Comparison of ENCODE assay signal across 11 cellular contexts in genomic region chr1:115679141-115679611, GRCh38. TPM values are rescaled to one million over a fixed set of nuclear protein-coding genes. Genes with fewer than 3 reads are reported as not detected.
DNase-seq lines count a peak whose midpoint lies in the region; ATAC-seq and TF ChIP-seq lines count a peak whose summit lies in the region.
"Had no signal": no experiment of that assay in that cellular context is flagged by ENCODE, and none has a peak within 500 bp of the region (broad histone marks: within the 10 kb centered on the region; RNA-seq: fewer than 3 reads in every experiment).

No MANE protein-coding gene starts in this region.

- H3K36me3 ChIP-seq in body of pancreas (replicated peaks in 1 of 2; ENCODE audit: insufficient read depth in 1 of 2, low read depth in 2 of 2) (no peaks in the 10 kb centered on the region), transverse colon (no peaks in the 10 kb centered on the region)

- no peak overlapping the region for H3K27ac ChIP-seq in body of pancreas
- peak overlapping the region; percentile 68 to 81 (median 70) for H3K27ac ChIP-seq in transverse colon

- no peak for TF ChIP-seq POLR2A in body of pancreas (IDR thresholded peaks at IDR 0.05)
- no peak for TF ChIP-seq POLR2A in transverse colon (IDR thresholded peaks at IDR 0.05)

- peak; percentile 59 for ATAC-seq in body of pancreas

- DNase-seq in HFFc6 (peak; percentile 60), body of pancreas (no peak), kidney glomerular epithelial cell (lab: John Stamatoyannopoulos, UW) (peak; percentile 31), transverse colon (peak; percentile 18), activated T-cell treated with anti-CD3 and anti-CD28 coated beads for 4 hours (no peak), NK-92 (lab: John Stamatoyannopoulos, UW; ENCODE audit: unreplicated experiment) (no peak), 8988T (no peak), LoVo (ENCODE audit: low spot score) (no peak)
- DNase-seq: NCI-H1417; stimulated activated CD4-positive, alpha-beta T cell treated with anti-CD3 and anti-CD28 coated beads, Interleukin-15, amount 100 ng/mL, for 24 hours had no signal

- no peak for TF ChIP-seq CTCF in HFFc6 (IDR thresholded peaks at IDR 0.05)
- no peak for TF ChIP-seq CTCF in body of pancreas (IDR thresholded peaks at IDR 0.05)
- no peak for TF ChIP-seq CTCF in transverse colon (IDR thresholded peaks at IDR 0.05)

- TF ChIP-seq EP300 in transverse colon (IDR thresholded peaks at IDR 0.05; ENCODE audit: low read depth): no peak

- peak overlapping the region; percentile 46; the same call in 1 of the 2 replicates for H3K27ac Mint-ChIP-seq in HFFc6
- H3K27ac Mint-ChIP-seq: activated naive CD8-positive, alpha-beta T cell had no signal

- no peaks in the 10 kb centered on the region; the same call in 1 of the 2 replicates for H3K27me3 Mint-ChIP-seq in HFFc6 (ENCODE audit: insufficient read depth)
- H3K27me3 Mint-ChIP-seq: activated naive CD8-positive, alpha-beta T cell had no signal

- intact Hi-C loops in body of pancreas (cut with DNase I): no loop called here
- intact Hi-C loops in transverse colon (cut with DNase I; ENCODE audit: low total_unique reads): no loop called here

- H3K27me3 ChIP-seq in body of pancreas (no peaks in the 10 kb centered on the region), transverse colon (no peaks in the 10 kb centered on the region)

- H3K4me1 ChIP-seq in body of pancreas: no peaks in the 10 kb centered on the region
- peaks cover 0 to 18% (median 9%) of the 10 kb centered on the region in 4 donors for H3K4me1 ChIP-seq in transverse colon

- H3K4me1 Mint-ChIP-seq in HFFc6 (ENCODE audit: low read depth): peaks cover 28% of the 10 kb centered on the region

- no peak overlapping the region for H3K4me3 Mint-ChIP-seq in HFFc6
- H3K4me3 Mint-ChIP-seq: activated naive CD8-positive, alpha-beta T cell had no signal

- no peaks in the 10 kb centered on the region for H3K9me3 Mint-ChIP-seq in HFFc6

- H3K4me3 ChIP-seq in body of pancreas: no peak overlapping the region
- H3K4me3 ChIP-seq in transverse colon: no peak overlapping the region

- peaks cover 12% of the 10 kb centered on the region for H3K36me3 Mint-ChIP-seq in HFFc6 (ENCODE audit: low read depth)
- H3K36me3 Mint-ChIP-seq: activated naive CD8-positive, alpha-beta T cell had no signal

- H3K9me3 ChIP-seq in body of pancreas: no peaks in the 10 kb centered on the region
- no peaks in the 10 kb centered on the region for H3K9me3 ChIP-seq in transverse colon

- 80 to 82% methylated on average over 3 to 7 of the region's 8 CpGs for whole genome bisulfite sequencing in body of pancreas, 2 donors
- WGBS in transverse colon (ENCODE audit: low coverage in 1 of 2), 2 donors: 67 to 100% methylated on average over 1 to 8 of the region's 8 CpGs

- in situ Hi-C loops in transverse colon (cut with MboI; ENCODE audit: low pct_ligation_motif_present in 1 of 4, low pct_unique_long_range_greater_than_20kb in 1 of 4, low sequenced_read_pairs in 3 of 4): no loop called here

RNA-seq across cellular contexts. Expression of gene VANGL1, which starts 37.4 kb away (rescaled TPM):
- total RNA-seq in HFFc6 (2021; fragmentation: NEBNext Ultra II Directional; extraction: Animal tissue kit (Norgen Biotek cat#: 25700)): 10 to 100 TPM; 14.7 to 20.6 (median 18.5) TPM
- total RNA-seq in body of pancreas: 1 to 10 TPM; 2.6 to 3.9 TPM
- 10 to 100 TPM in 3 of 4 donors, 1 to 10 TPM in 1; 5.6 to 26.9 (median 16.9) TPM for total RNA-seq in transverse colon

Comparison
In these comparisons a context has a peak if more than half of its experiments do, and no peak if none do; other contexts are left out.
1. DNase-seq: peak in HFFc6 (single experiment), kidney glomerular epithelial cell (single experiment) and transverse colon (single experiment); none in body of pancreas (0 of 4), activated T-cell treated with anti-CD3 and anti-CD28 coated beads for 4 hours (single experiment), NK-92 (single experiment), 8988T (single experiment) and LoVo (single experiment).
2. H3K27ac ChIP-seq: peak in transverse colon (4 of 4); none in body of pancreas (0 of 4).